26 cellular contexts compared by ENCODE assay signal in genomic region chr11:25793637-25794036, GRCh38.
"Had no signal": no experiment of that assay in that cellular context is flagged by ENCODE, and none has a peak within 500 bp of the region (broad histone marks: within the 10 kb centered on the region; RNA-seq: fewer than 3 reads in every experiment).

No MANE protein-coding gene starts in this region.

- H3K4me3 Mint-ChIP-seq: activated CD4-positive, alpha-beta memory T cell treated with anti-CD3 and anti-CD28 coated beads, Interleukin-2, amount 10 ng/mL, durations not matched to agents 7 days and 5 days; activated CD4-positive, alpha-beta T cell treated with anti-CD3 and anti-CD28 coated beads, Interleukin-2, amount 10 ng/mL, durations not matched to agents 7 days and 5 days; activated naive CD4-positive, alpha-beta T cell treated with anti-CD3 and anti-CD28 coated beads for 36 hours; activated naive CD4-positive, alpha-beta T cell treated with anti-CD3 and anti-CD28 coated beads, Interleukin-2, amount 50 U/mL, for 24 hours; activated naive CD8-positive, alpha-beta T cell treated with anti-CD3 and anti-CD28 coated beads for 36 hours; activated naive CD8-positive, alpha-beta T cell treated with anti-CD3 and anti-CD28 coated beads, Interleukin-2, amount 50 U/mL, for 24 hours; activated T-cell treated with anti-CD3 and anti-CD28 coated beads, Interleukin-2, amount 50 U/mL, for 24 hours; activated T-cell treated with anti-CD3 and anti-CD28 coated beads, Interleukin-2, amount 50 U/mL, for 72 hours had no signal

- H3K36me3 Mint-ChIP-seq: activated naive CD4-positive, alpha-beta T cell treated with anti-CD3 and anti-CD28 coated beads, Interleukin-2, amount 50 U/mL, for 24 hours; activated naive CD8-positive, alpha-beta T cell treated with anti-CD3 and anti-CD28 coated beads for 36 hours had no signal

- H3K4me3 ChIP-seq: adrenal gland, body of pancreas, colonic mucosa, esophagus muscularis mucosa, gastroesophageal sphincter had no signal

- H3K4me1 Mint-ChIP-seq: activated CD4-positive, alpha-beta memory T cell treated with anti-CD3 and anti-CD28 coated beads, Interleukin-2, amount 10 ng/mL, durations not matched to agents 7 days and 5 days; activated CD4-positive, alpha-beta T cell treated with anti-CD3 and anti-CD28 coated beads, Interleukin-2, amount 10 ng/mL, durations not matched to agents 7 days and 5 days; activated naive CD4-positive, alpha-beta T cell treated with anti-CD3 and anti-CD28 coated beads, Interleukin-2, amount 50 U/mL, for 24 hours; activated naive CD8-positive, alpha-beta T cell treated with anti-CD3 and anti-CD28 coated beads for 36 hours; activated naive CD8-positive, alpha-beta T cell treated with anti-CD3 and anti-CD28 coated beads, Interleukin-2, amount 50 U/mL, for 24 hours had no signal

- H3K27ac Mint-ChIP-seq: activated CD4-positive, alpha-beta memory T cell treated with anti-CD3 and anti-CD28 coated beads, Interleukin-2, amount 10 ng/mL, durations not matched to agents 7 days and 5 days; activated CD4-positive, alpha-beta T cell treated with anti-CD3 and anti-CD28 coated beads, Interleukin-2, amount 10 ng/mL, durations not matched to agents 7 days and 5 days; activated naive CD4-positive, alpha-beta T cell treated with anti-CD3 and anti-CD28 coated beads for 36 hours; activated naive CD4-positive, alpha-beta T cell treated with anti-CD3 and anti-CD28 coated beads, Interleukin-2, amount 50 U/mL, for 24 hours; activated naive CD8-positive, alpha-beta T cell treated with anti-CD3 and anti-CD28 coated beads for 36 hours; activated naive CD8-positive, alpha-beta T cell treated with anti-CD3 and anti-CD28 coated beads, Interleukin-2, amount 50 U/mL, for 24 hours; activated T-cell treated with anti-CD3 and anti-CD28 coated beads, Interleukin-2, amount 50 U/mL, for 24 hours; activated T-cell treated with anti-CD3 and anti-CD28 coated beads, Interleukin-2, amount 50 U/mL, for 72 hours had no signal

- H3K4me1 ChIP-seq: adrenal gland, body of pancreas, colonic mucosa, esophagus muscularis mucosa, foreskin keratinocyte, gastroesophageal sphincter had no signal

- H3K27me3 Mint-ChIP-seq: activated CD4-positive, alpha-beta memory T cell treated with anti-CD3 and anti-CD28 coated beads, Interleukin-2, amount 10 ng/mL, durations not matched to agents 7 days and 5 days; activated CD4-positive, alpha-beta T cell treated with anti-CD3 and anti-CD28 coated beads, Interleukin-2, amount 10 ng/mL, durations not matched to agents 7 days and 5 days; activated naive CD4-positive, alpha-beta T cell treated with anti-CD3 and anti-CD28 coated beads, Interleukin-2, amount 50 U/mL, for 24 hours; activated naive CD8-positive, alpha-beta T cell treated with anti-CD3 and anti-CD28 coated beads for 36 hours; activated naive CD8-positive, alpha-beta T cell treated with anti-CD3 and anti-CD28 coated beads, Interleukin-2, amount 50 U/mL, for 24 hours; activated T-cell treated with anti-CD3 and anti-CD28 coated beads, Interleukin-2, amount 50 U/mL, for 24 hours had no signal

- H3K27me3 ChIP-seq: adrenal gland, body of pancreas, colonic mucosa, esophagus muscularis mucosa, foreskin keratinocyte, gastroesophageal sphincter had no signal

- ATAC-seq: activated naive CD8-positive, alpha-beta T cell treated with anti-CD3 and anti-CD28 coated beads, Interleukin-2, amount 50 U/mL, for 24 hours; activated T-cell treated with anti-CD3 and anti-CD28 coated beads, Interleukin-2, amount 50 U/mL, for 72 hours; body of pancreas; gastroesophageal sphincter had no signal

- DNase-seq: activated CD4-positive, alpha-beta memory T cell treated with anti-CD3 and anti-CD28 coated beads, Interleukin-2, amount 10 ng/mL, durations not matched to agents 7 days and 5 days; activated CD4-positive, alpha-beta T cell treated with anti-CD3 and anti-CD28 coated beads for 1 hour; activated CD4-positive, alpha-beta T cell treated with anti-CD3 and anti-CD28 coated beads for 4 hours; activated CD4-positive, alpha-beta T cell treated with anti-CD3 and anti-CD28 coated beads, Interleukin-2, amount 10 ng/mL, durations not matched to agents 7 days and 5 days; activated CD4-positive, alpha-beta T cell treated with anti-CD3 and anti-CD28 coated beads, Interleukin-2, amount 50 U/mL, for 4 hours; activated CD8-positive, alpha-beta memory T cell treated with anti-CD3 and anti-CD28 coated beads, Interleukin-2, amount 50 U/mL, for 48 hours; activated naive CD4-positive, alpha-beta T cell treated with anti-CD3 and anti-CD28 coated beads for 36 hours; activated naive CD8-positive, alpha-beta T cell treated with anti-CD3 and anti-CD28 coated beads for 36 hours; activated naive CD8-positive, alpha-beta T cell treated with anti-CD3 and anti-CD28 coated beads, Interleukin-2, amount 50 U/mL, for 24 hours; activated T-cell treated with anti-CD3 and anti-CD28 coated beads for 4 hours; activated T-cell treated with anti-CD3 and anti-CD28 coated beads, Interleukin-2, amount 50 U/mL, for 24 hours; activated T-cell treated with anti-CD3 and anti-CD28 coated beads, Interleukin-2, amount 50 U/mL, for 72 hours; adrenal gland; amygdala; aorta; body of pancreas; caudate nucleus; cerebellar nuclear complex; colonic mucosa; effector memory CD4-positive, alpha-beta T cell; erythroblast; foreskin keratinocyte; T-helper 2 cell had no signal

- H3K27ac ChIP-seq: adrenal gland, body of pancreas, colonic mucosa, esophagus muscularis mucosa, foreskin keratinocyte, gastroesophageal sphincter had no signal

- H3K9me3 ChIP-seq: adrenal gland, body of pancreas, colonic mucosa, esophagus muscularis mucosa, gastroesophageal sphincter had no signal

- H3K9me3 Mint-ChIP-seq: activated CD4-positive, alpha-beta T cell treated with anti-CD3 and anti-CD28 coated beads, Interleukin-2, amount 10 ng/mL, durations not matched to agents 7 days and 5 days; activated naive CD8-positive, alpha-beta T cell treated with anti-CD3 and anti-CD28 coated beads for 36 hours had no signal

- H3K36me3 ChIP-seq: adrenal gland, colonic mucosa, esophagus muscularis mucosa, gastroesophageal sphincter had no signal
